In the genomic region with DNA sequence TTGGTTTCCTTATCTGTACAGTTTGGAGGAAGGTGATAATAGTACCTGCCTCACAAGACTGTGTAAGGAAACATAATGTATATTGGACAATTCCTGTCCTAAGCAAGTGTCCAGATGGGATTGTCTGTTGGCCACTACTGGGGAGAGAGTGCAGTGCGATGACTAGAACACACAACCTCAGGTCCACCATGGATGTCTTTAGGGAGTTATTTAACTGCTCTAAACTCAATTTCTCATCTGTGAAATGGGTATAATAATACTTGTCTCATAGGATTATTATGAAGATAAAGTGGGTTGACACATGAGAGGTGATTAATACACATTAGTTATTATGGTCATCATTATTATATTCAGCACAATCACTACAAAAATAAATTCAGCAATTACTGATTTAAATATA, we compare ENCODE assay signal across 15 cellular contexts.
DNase-seq lines count a peak whose midpoint lies in the region; ATAC-seq, FAIRE-seq and TF ChIP-seq lines count a peak whose summit lies in the region.
"Had no signal": no experiment of that assay in that cellular context is flagged by ENCODE, and none has a peak within 500 bp of the region (broad histone marks: within the 10 kb centered on the region; RNA-seq: fewer than 3 reads in every experiment).

No MANE protein-coding gene starts in this region.

- H3K36me3 ChIP-seq in breast epithelium (no peaks in the 10 kb centered on the region), HepG2 (replicated peaks in 1 of 2; ENCODE audit: control insufficient read depth in 1 of 2, insufficient read depth in 2 of 2, low read length in 2 of 2) (peaks cover 0 to 10% of the 10 kb centered on the region in 2 experiments; a peak in 1 of 5 replicates), right lobe of liver (peaks cover 3 to 10% (median 6%) of the 10 kb centered on the region in 4 donors)

- ATAC-seq in HepG2 (no peak), right lobe of liver (no peak), GM19395 (IDR thresholded peaks at IDR 0.05; ENCODE audit: unreplicated experiment) (no peak)

- WGBS in HepG2 (ENCODE audit: low lambda C conversion rate): 100% methylated on average over 1 of the region's 1 CpG
- WGBS in right lobe of liver (ENCODE audit: insufficient coverage, low coverage, low lambda C conversion rate, missing lambda C conversion rate): 100% methylated on average over 1 of the region's 1 CpG

- H3K4me1 ChIP-seq in breast epithelium: no peaks in the 10 kb centered on the region
- H3K4me1 ChIP-seq in HepG2 (ENCODE audit: insufficient read depth, low read length): no peaks in the 10 kb centered on the region
- no peaks in the 10 kb centered on the region for H3K4me1 ChIP-seq in right lobe of liver
- H3K4me1 ChIP-seq: BLaER1, HAP-1 had no signal

- POLR2A ChIA-PET in MCF 10A (lab: Yijun Ruan, JAX) (interaction anchor here (0.7 to 1.2 kb wide), 3 partner anchors 9 to 11 kb away, joined by 3 to 7 read pairs (median 4); no protein-coding TSS in a partner anchor), HepG2 (lab: Yijun Ruan, JAX) (no interaction called here)

- BruUV-seq in MCF 10A (replicated peaks; lab: Mats Ljungman, UMichigan): TSS peak; percentile 3
- no TSS peak for BruUV-seq in HepG2 (replicated peaks; lab: Mats Ljungman, UMichigan)

- H3K4me3 Mint-ChIP-seq in MCF 10A (ENCODE audit: unreplicated experiment): no peak overlapping the region
- H3K4me3 Mint-ChIP-seq: CD14-positive monocyte; CD4-positive, alpha-beta memory T cell had no signal

- peaks cover 4% of the 10 kb centered on the region for H3K79me2 ChIP-seq in HepG2 (ENCODE audit: insufficient read depth, low read length)

- no peak overlapping the region for H3K9ac ChIP-seq in HepG2 (ENCODE audit: insufficient read depth, low read depth, low read length)
- H3K9ac ChIP-seq: BLaER1, GM23248 had no signal

- TF ChIP-seq RAD21 in HepG2 (CRISPR knock-in tag; IDR thresholded peaks at IDR 0.05): no peak

- TF ChIP-seq CTCF in MCF 10A (IDR thresholded peaks at IDR 0.05; ENCODE audit: unreplicated experiment) (no peak), breast epithelium (IDR thresholded peaks at IDR 0.05) (no peak), HepG2 (CRISPR knock-in tag; IDR thresholded peaks at IDR 0.05) (no peak), right lobe of liver (IDR thresholded peaks at IDR 0.05) (no peak)

- H3K27me3 ChIP-seq in breast epithelium (no peaks in the 10 kb centered on the region), HepG2 (ENCODE audit: control insufficient read depth in 1 of 2, insufficient read depth in 2 of 2, low read length in 2 of 2) (no peaks in the 10 kb centered on the region), right lobe of liver (no peaks in the 10 kb centered on the region)
- H3K27me3 ChIP-seq: BLaER1 had no signal

- no peak overlapping the region for H3K27ac Mint-ChIP-seq in MCF 10A (ENCODE audit: low read depth, unreplicated experiment)

- H2AFZ ChIP-seq in HepG2 (ENCODE audit: low read length): no peak overlapping the region
- H2AFZ ChIP-seq: GM23248 had no signal

- no peak overlapping the region for H3K27ac ChIP-seq in breast epithelium
- H3K27ac ChIP-seq in HepG2 (ENCODE audit: extremely low read length, insufficient read depth, low read length): no peak overlapping the region
- H3K27ac ChIP-seq in right lobe of liver: no peak overlapping the region
- H3K27ac ChIP-seq in epithelial cell of prostate: peak overlapping the region; percentile 49
- H3K27ac ChIP-seq: 22Rv1, BLaER1, GM23248 had no signal

- peaks cover 47% of the 10 kb centered on the region for H3K36me3 Mint-ChIP-seq in MCF 10A (ENCODE audit: insufficient read depth, unreplicated experiment)

- intact Hi-C loops in MCF 10A (cut with micrococcal nuclease): loop anchor here (5.0 kb wide), 1 partner anchor 38 kb away; no protein-coding TSS in a partner anchor
- intact Hi-C loops in breast epithelium (cut with DNase I; ENCODE audit: low total_unique reads): no loop called here
- intact Hi-C loops in HepG2 (cut with micrococcal nuclease; ENCODE audit: unreplicated experiment): loop anchor here (10.0 kb wide), 1 partner anchor 380 kb away; no protein-coding TSS in a partner anchor
- intact Hi-C loops in right lobe of liver (cut with DNase I): no loop called here

- H4K20me1 ChIP-seq in HepG2 (ENCODE audit: insufficient read depth, low read length): peaks cover 3% of the 10 kb centered on the region; the same call in 1 of the 2 replicates

- no peak overlapping the region for H3K4me3 ChIP-seq in breast epithelium
- no peak overlapping the region for H3K4me3 ChIP-seq in HepG2 (replicated peaks in 1 of 3; ENCODE audit: insufficient read depth in 1 of 3, low read depth in 2 of 3, low read length in 3 of 3)
- H3K4me3 ChIP-seq in right lobe of liver: no peak overlapping the region
- H3K4me3 ChIP-seq: BLaER1, GM23248, HAP-1 had no signal

- no peak overlapping the region for H3K4me2 ChIP-seq in HepG2 (ENCODE audit: low read depth, low read length)
- H3K4me2 ChIP-seq: BLaER1 had no signal

- TF ChIP-seq POLR2A in breast epithelium (IDR thresholded peaks at IDR 0.05) (no peak), HepG2 (IDR thresholded peaks at IDR 0.05; ENCODE audit: insufficient read depth in 1 of 2, low read depth in 2 of 2, low read length in 2 of 2) (no peak), right lobe of liver (IDR thresholded peaks at IDR 0.05) (no peak)

- H3K4me1 Mint-ChIP-seq in MCF 10A (ENCODE audit: insufficient read depth, unreplicated experiment): peaks cover 16% of the 10 kb centered on the region

- no peaks in the 10 kb centered on the region for H3K27me3 Mint-ChIP-seq in MCF 10A (ENCODE audit: insufficient read depth, unreplicated experiment)
- H3K27me3 Mint-ChIP-seq: CD4-positive, alpha-beta memory T cell had no signal

- no peaks in the 10 kb centered on the region for H3K9me3 Mint-ChIP-seq in MCF 10A (ENCODE audit: unreplicated experiment)
- H3K9me3 Mint-ChIP-seq: CD14-positive monocyte; CD4-positive, alpha-beta memory T cell had no signal

- FAIRE-seq in HepG2 (lab: Jason Lieb, UNC): no peak

- TF ChIP-seq EP300 in HepG2 (IDR thresholded peaks at IDR 0.05; ENCODE audit: low read depth in 2 of 2, low read length in 2 of 2) (no peak), HepG2 (CRISPR knock-in tag; IDR thresholded peaks at IDR 0.05; ENCODE audit: borderline replicate concordance) (no peak)

- in situ Hi-C loops in HepG2 (cut with HindIII; ENCODE audit: extremely low pct_ligation_motif_present, low pct_unique_long_range_greater_than_20kb): no loop called here

- no peak for DNase-seq in MCF 10A (ENCODE audit: unreplicated experiment)
- DNase-seq in breast epithelium (ENCODE audit: low spot score in 2 of 2): no peak
- no peak for DNase-seq in HepG2 (ENCODE audit: low spot score)
- no peak for DNase-seq in right lobe of liver
- no peak for DNase-seq in epithelial cell of prostate (ENCODE audit: low read depth, low spot score)
- DNase-seq in NAMALWA (ENCODE audit: low spot score): no peak
- DNase-seq: CD4-positive, alpha-beta memory T cell; DMS79 treated with DMSO at 0.1 percent for 48 hours; GF-D8; GM23248 had no signal

- CTCF ChIA-PET in MCF 10A (lab: Yijun Ruan, JAX) (interaction anchor here (1.0 kb wide), 1 partner anchor 111 kb away, joined by 4 read pairs; no protein-coding TSS in a partner anchor), HepG2 (lab: Yijun Ruan, JAX; ENCODE audit: low intra/inter-chr PET ratio, low total read pairs) (no interaction called here)

- H3K9me3 ChIP-seq in breast epithelium (no peaks in the 10 kb centered on the region), HepG2 (ENCODE audit: low read length) (no peaks in the 10 kb centered on the region), right lobe of liver (no peaks in the 10 kb centered on the region)
- H3K9me3 ChIP-seq: BLaER1, HAP-1 had no signal

TF ChIP-seq in HepG2, 621 proteins besides CTCF, POLR2A, EP300 and RAD21:
- TF ChIP-seq ZNF33A (CRISPR knock-in tag; IDR thresholded peaks at IDR 0.05; ENCODE audit: borderline replicate concordance): no peak
- TF ChIP-seq, protein P1, sequence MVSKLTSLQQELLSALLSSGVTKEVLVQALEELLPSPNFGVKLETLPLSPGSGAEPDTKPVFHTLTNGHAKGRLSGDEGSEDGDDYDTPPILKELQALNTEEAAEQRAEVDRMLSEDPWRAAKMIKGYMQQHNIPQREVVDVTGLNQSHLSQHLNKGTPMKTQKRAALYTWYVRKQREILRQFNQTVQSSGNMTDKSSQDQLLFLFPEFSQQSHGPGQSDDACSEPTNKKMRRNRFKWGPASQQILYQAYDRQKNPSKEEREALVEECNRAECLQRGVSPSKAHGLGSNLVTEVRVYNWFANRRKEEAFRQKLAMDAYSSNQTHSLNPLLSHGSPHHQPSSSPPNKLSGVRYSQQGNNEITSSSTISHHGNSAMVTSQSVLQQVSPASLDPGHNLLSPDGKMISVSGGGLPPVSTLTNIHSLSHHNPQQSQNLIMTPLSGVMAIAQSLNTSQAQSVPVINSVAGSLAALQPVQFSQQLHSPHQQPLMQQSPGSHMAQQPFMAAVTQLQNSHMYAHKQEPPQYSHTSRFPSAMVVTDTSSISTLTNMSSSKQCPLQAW (CRISPR knock-in tag; IDR thresholded peaks at IDR 0.05): no peak
- TF ChIP-seq ZNF629 (CRISPR knock-in tag; conservative IDR thresholded peaks at IDR 0.05): peak; percentile 76

Comparison
In these comparisons a context has a peak if more than half of its experiments do, and no peak if none do; other contexts are left out.
1. intact Hi-C loops: an anchor here in MCF 10A (5.0 kb wide) and HepG2 (10.0 kb wide); none called in breast epithelium and right lobe of liver.